In the genomic region with DNA sequence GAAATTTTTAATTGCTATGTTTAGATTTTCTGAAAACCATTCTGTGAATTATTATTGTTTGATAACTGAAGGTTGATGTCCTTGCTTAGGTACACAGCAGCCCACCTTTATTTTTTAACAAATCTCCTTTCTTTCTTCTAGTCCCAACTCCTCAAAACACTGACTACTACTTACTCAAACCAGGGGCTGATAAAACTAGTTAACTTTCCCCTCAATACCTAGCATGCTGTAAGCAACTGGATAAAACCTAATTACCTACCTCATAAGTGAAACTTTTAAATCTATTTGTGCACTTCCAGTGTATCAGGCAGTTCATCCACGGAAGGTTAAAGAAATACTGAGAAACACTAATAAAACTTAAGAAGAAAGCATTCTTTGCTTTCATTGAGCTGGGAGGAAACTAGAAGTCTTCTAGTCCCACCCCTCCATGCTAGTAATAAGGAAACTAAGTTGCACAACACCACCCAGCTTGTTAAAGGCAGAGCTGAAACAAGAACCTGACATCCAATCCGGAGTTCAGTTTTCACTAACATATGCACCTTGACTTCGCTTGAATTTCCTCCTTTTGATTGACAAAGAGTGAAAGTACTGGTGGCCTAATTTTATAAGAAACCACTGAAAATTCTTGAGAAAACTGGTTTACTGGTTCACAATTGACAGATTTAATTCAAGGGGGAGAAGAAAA, we compare ENCODE assay signal across 8 cellular contexts.
DNase-seq lines count a peak whose midpoint lies in the region; ATAC-seq and TF ChIP-seq lines count a peak whose summit lies in the region.

No MANE protein-coding gene starts in this region.

- H3K27me3 Mint-ChIP-seq in MCF 10A (ENCODE audit: insufficient read depth, unreplicated experiment), result no peaks in the 10 kb centered on the region

- no peaks in the 10 kb centered on the region for H3K36me3 Mint-ChIP-seq in MCF 10A (ENCODE audit: insufficient read depth, unreplicated experiment)

- CTCF ChIA-PET in MCF 10A (lab: Yijun Ruan, JAX), result no interaction called here

- DNase-seq in KBM-7, result peak; percentile 83
- DNase-seq in MCF 10A (ENCODE audit: unreplicated experiment), result peak; percentile 55
- DNase-seq in renal cortical epithelial cell (ENCODE audit: low read depth), result peak; percentile 89
- DNase-seq in HAP-1 (ENCODE audit: low spot score in 2 of 2), result no peak
- no peak for DNase-seq in COLO829 (ENCODE audit: low spot score)
- DNase-seq in NCI-H2196 (lab: John Stamatoyannopoulos, UW; ENCODE audit: unreplicated experiment), result no peak

- BruUV-seq in MCF 10A (replicated peaks; lab: Mats Ljungman, UMichigan), result no TSS peak

- H3K9me3 ChIP-seq in HAP-1, result no peaks in the 10 kb centered on the region

- H3K4me3 ChIP-seq in HAP-1, result no peak overlapping the region

- peaks cover 25% of the 10 kb centered on the region for H3K4me1 Mint-ChIP-seq in MCF 10A (ENCODE audit: insufficient read depth, unreplicated experiment)

- H3K4me3 Mint-ChIP-seq in MCF 10A (ENCODE audit: unreplicated experiment), result no peak overlapping the region

- H3K27me3 ChIP-seq in HAP-1 (ENCODE audit: low read depth), result no peaks in the 10 kb centered on the region

- ATAC-seq in GM18519 (IDR thresholded peaks at IDR 0.05; ENCODE audit: low FRiP score, unreplicated experiment) (peak; percentile 95), GM21576 (IDR thresholded peaks at IDR 0.05; ENCODE audit: unreplicated experiment) (peak; percentile 97)

- H3K4me1 ChIP-seq in HAP-1, result no peaks in the 10 kb centered on the region

- POLR2A ChIA-PET in MCF 10A (lab: Yijun Ruan, JAX), result interaction anchor here (1.0 kb wide), 1 partner anchor 57 kb away, joined by 4 read pairs; no protein-coding TSS in a partner anchor

- H3K36me3 ChIP-seq in HAP-1 (replicated peaks), result no peaks in the 10 kb centered on the region

- H3K9me3 Mint-ChIP-seq in MCF 10A (ENCODE audit: unreplicated experiment), result peaks cover 7% of the 10 kb centered on the region

- peak overlapping the region; percentile 25 for H3K27ac Mint-ChIP-seq in MCF 10A (ENCODE audit: low read depth, unreplicated experiment)

- in situ Hi-C loops in KBM-7 (cut with MboI; ENCODE audit: low pct_unique_long_range_greater_than_20kb, low sequenced_read_pairs) (no loop called here), HAP-1 (cut with MboI; ENCODE audit: low sequenced_read_pairs) (no loop called here)

- intact Hi-C loops in MCF 10A (cut with micrococcal nuclease), result no loop called here

- no peak for TF ChIP-seq CTCF in MCF 10A (IDR thresholded peaks at IDR 0.05; ENCODE audit: unreplicated experiment)

Comparison
In these comparisons a context has a peak if more than half of its experiments do, and no peak if none do; other contexts are left out.
1. DNase-seq: peak in KBM-7 (single experiment), MCF 10A (single experiment) and renal cortical epithelial cell (single experiment); none in HAP-1 (0 of 2), COLO829 (single experiment) and NCI-H2196 (single experiment).